In the genomic region with DNA sequence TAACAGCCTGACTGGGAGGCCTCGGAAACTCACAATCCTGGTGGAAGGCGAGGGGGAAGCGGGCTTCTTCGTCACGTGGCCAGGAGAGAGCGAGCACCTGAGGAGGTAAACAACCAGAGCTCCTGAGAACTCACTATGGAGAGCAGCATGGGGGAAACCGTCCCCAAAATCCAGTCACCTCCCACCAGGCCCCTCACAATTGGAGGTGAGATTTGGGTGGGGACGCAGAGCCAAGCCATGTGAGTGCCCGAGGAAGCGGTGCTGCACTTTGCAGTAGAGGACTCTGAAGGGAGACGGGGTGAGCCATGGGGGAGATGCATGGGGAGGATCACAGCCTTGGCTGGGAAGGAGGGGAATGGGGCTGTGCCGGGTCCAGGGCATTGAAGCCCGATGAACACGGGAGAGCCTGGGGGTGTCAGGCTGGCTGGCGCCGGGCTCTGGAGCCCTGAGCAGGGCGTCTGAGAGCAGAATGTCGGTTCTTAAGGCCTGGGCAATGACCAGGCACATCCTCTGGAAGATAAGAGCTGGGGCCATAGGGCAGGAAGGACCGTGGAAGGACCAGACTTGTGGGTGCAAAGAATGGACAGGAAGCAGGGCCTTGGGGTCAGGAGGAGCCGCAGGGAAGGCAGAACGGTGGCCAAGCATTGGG, we compare ENCODE assay signal across 1 cellular context.
TF ChIP-seq lines count a peak whose summit lies in the region.

No MANE protein-coding gene starts in this region.

TF ChIP-seq in K562, 482 proteins besides CTCF, POLR2A, EP300 and RAD21 (continued from another document and continues in another):
- TF ChIP-seq, protein P1, sequence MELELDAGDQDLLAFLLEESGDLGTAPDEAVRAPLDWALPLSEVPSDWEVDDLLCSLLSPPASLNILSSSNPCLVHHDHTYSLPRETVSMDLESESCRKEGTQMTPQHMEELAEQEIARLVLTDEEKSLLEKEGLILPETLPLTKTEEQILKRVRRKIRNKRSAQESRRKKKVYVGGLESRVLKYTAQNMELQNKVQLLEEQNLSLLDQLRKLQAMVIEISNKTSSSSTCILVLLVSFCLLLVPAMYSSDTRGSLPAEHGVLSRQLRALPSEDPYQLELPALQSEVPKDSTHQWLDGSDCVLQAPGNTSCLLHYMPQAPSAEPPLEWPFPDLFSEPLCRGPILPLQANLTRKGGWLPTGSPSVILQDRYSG (tag; conservative IDR thresholded peaks at IDR 0.05; ENCODE audit: low read depth), result 0 out of 2 replicates have a peak, but pooled peaks have one; percentile 24
- peak; percentile 65 to 71; a peak in 3 of 4 replicates for TF ChIP-seq FOXK2 (conservative IDR thresholded peaks at IDR 0.05 in 1 of 2, IDR thresholded peaks at IDR 0.05 in 1 of 2; ENCODE audit: low read depth in 2 of 2)
- TF ChIP-seq, protein P2, sequence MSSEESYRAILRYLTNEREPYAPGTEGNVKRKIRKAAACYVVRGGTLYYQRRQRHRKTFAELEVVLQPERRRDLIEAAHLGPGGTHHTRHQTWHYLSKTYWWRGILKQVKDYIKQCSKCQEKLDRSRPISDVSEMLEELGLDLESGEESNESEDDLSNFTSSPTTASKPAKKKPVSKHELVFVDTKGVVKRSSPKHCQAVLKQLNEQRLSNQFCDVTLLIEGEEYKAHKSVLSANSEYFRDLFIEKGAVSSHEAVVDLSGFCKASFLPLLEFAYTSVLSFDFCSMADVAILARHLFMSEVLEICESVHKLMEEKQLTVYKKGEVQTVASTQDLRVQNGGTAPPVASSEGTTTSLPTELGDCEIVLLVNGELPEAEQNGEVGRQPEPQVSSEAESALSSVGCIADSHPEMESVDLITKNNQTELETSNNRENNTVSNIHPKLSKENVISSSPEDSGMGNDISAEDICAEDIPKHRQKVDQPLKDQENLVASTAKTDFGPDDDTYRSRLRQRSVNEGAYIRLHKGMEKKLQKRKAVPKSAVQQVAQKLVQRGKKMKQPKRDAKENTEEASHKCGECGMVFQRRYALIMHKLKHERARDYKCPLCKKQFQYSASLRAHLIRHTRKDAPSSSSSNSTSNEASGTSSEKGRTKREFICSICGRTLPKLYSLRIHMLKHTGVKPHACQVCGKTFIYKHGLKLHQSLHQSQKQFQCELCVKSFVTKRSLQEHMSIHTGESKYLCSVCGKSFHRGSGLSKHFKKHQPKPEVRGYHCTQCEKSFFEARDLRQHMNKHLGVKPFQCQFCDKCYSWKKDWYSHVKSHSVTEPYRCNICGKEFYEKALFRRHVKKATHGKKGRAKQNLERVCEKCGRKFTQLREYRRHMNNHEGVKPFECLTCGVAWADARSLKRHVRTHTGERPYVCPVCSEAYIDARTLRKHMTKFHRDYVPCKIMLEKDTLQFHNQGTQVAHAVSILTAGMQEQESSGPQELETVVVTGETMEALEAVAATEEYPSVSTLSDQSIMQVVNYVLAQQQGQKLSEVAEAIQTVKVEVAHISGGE (CRISPR knock-in tag; IDR thresholded peaks at IDR 0.05), result peak in 1 of 3 experiments; percentile 34; a peak in 1 of 6 replicates
- 0 out of 2 replicates have a peak, but pooled peaks have one; percentile 14 for TF ChIP-seq ZBTB7A (IDR thresholded peaks at IDR 0.05; ENCODE audit: borderline replicate concordance, control insufficient read depth, low read depth, low read length)
- TF ChIP-seq ZNF445 (CRISPR knock-in tag; IDR thresholded peaks at IDR 0.05; ENCODE audit: low read depth), result no peak
- TF ChIP-seq SRSF3 (IDR thresholded peaks at IDR 0.05; ENCODE audit: insufficient read depth, low read length), result no peak
- peak; percentile 56; the same call in 1 of the 2 replicates for TF ChIP-seq MYC (IDR thresholded peaks at IDR 0.05; ENCODE audit: low read depth, low read length)
- no peak for TF ChIP-seq MYC (CRISPR knock-in tag; IDR thresholded peaks at IDR 0.05; ENCODE audit: borderline replicate concordance, low read depth)
- TF ChIP-seq, protein P3, sequence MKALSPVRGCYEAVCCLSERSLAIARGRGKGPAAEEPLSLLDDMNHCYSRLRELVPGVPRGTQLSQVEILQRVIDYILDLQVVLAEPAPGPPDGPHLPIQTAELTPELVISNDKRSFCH (CRISPR knock-in tag; IDR thresholded peaks at IDR 0.05), result no peak
- TF ChIP-seq, protein P3 (tag; IDR thresholded peaks at IDR 0.05), result 0 out of 2 replicates have a peak, but pooled peaks have one; percentile 16
- peak; percentile 58; the same call in 1 of the 2 replicates for TF ChIP-seq POLR2G (IDR thresholded peaks at IDR 0.05; ENCODE audit: low read depth, low read length)
- 0 out of 2 replicates have a peak, but pooled peaks have one; percentile 71 for TF ChIP-seq FOXK1 (CRISPR knock-in tag; IDR thresholded peaks at IDR 0.05; ENCODE audit: borderline replicate concordance)
- TF ChIP-seq, protein P4, sequence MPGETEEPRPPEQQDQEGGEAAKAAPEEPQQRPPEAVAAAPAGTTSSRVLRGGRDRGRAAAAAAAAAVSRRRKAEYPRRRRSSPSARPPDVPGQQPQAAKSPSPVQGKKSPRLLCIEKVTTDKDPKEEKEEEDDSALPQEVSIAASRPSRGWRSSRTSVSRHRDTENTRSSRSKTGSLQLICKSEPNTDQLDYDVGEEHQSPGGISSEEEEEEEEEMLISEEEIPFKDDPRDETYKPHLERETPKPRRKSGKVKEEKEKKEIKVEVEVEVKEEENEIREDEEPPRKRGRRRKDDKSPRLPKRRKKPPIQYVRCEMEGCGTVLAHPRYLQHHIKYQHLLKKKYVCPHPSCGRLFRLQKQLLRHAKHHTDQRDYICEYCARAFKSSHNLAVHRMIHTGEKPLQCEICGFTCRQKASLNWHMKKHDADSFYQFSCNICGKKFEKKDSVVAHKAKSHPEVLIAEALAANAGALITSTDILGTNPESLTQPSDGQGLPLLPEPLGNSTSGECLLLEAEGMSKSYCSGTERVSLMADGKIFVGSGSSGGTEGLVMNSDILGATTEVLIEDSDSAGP (CRISPR knock-in tag; IDR thresholded peaks at IDR 0.05), result no peak
- TF ChIP-seq EP400 (IDR thresholded peaks at IDR 0.05), result peak; percentile 59
- TF ChIP-seq SMARCA4 (IDR thresholded peaks at IDR 0.05), result peak; percentile 35; the same call in 1 of the 2 replicates
- TF ChIP-seq, protein P5, sequence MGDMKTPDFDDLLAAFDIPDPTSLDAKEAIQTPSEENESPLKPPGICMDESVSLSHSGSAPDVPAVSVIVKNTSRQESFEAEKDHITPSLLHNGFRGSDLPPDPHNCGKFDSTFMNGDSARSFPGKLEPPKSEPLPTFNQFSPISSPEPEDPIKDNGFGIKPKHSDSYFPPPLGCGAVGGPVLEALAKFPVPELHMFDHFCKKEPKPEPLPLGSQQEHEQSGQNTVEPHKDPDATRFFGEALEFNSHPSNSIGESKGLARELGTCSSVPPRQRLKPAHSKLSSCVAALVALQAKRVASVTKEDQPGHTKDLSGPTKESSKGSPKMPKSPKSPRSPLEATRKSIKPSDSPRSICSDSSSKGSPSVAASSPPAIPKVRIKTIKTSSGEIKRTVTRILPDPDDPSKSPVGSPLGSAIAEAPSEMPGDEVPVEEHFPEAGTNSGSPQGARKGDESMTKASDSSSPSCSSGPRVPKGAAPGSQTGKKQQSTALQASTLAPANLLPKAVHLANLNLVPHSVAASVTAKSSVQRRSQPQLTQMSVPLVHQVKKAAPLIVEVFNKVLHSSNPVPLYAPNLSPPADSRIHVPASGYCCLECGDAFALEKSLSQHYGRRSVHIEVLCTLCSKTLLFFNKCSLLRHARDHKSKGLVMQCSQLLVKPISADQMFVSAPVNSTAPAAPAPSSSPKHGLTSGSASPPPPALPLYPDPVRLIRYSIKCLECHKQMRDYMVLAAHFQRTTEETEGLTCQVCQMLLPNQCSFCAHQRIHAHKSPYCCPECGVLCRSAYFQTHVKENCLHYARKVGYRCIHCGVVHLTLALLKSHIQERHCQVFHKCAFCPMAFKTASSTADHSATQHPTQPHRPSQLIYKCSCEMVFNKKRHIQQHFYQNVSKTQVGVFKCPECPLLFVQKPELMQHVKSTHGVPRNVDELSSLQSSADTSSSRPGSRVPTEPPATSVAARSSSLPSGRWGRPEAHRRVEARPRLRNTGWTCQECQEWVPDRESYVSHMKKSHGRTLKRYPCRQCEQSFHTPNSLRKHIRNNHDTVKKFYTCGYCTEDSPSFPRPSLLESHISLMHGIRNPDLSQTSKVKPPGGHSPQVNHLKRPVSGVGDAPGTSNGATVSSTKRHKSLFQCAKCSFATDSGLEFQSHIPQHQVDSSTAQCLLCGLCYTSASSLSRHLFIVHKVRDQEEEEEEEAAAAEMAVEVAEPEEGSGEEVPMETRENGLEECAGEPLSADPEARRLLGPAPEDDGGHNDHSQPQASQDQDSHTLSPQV (IDR thresholded peaks at IDR 0.05), result peak; percentile 75
- TF ChIP-seq, protein P6, sequence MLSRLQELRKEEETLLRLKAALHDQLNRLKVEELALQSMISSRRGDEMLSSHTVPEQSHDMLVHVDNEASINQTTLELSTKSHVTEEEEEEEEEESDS (CRISPR knock-in tag; IDR thresholded peaks at IDR 0.05), result no peak
- peak; percentile 64; the same call in 1 of the 2 replicates for TF ChIP-seq RBFOX2 (IDR thresholded peaks at IDR 0.05; ENCODE audit: low read depth, low read length)
- peak; percentile 29 for TF ChIP-seq TBP (optimal IDR thresholded peaks at IDR 0.05; ENCODE audit: low read depth, low read length)
- TF ChIP-seq, protein P7, sequence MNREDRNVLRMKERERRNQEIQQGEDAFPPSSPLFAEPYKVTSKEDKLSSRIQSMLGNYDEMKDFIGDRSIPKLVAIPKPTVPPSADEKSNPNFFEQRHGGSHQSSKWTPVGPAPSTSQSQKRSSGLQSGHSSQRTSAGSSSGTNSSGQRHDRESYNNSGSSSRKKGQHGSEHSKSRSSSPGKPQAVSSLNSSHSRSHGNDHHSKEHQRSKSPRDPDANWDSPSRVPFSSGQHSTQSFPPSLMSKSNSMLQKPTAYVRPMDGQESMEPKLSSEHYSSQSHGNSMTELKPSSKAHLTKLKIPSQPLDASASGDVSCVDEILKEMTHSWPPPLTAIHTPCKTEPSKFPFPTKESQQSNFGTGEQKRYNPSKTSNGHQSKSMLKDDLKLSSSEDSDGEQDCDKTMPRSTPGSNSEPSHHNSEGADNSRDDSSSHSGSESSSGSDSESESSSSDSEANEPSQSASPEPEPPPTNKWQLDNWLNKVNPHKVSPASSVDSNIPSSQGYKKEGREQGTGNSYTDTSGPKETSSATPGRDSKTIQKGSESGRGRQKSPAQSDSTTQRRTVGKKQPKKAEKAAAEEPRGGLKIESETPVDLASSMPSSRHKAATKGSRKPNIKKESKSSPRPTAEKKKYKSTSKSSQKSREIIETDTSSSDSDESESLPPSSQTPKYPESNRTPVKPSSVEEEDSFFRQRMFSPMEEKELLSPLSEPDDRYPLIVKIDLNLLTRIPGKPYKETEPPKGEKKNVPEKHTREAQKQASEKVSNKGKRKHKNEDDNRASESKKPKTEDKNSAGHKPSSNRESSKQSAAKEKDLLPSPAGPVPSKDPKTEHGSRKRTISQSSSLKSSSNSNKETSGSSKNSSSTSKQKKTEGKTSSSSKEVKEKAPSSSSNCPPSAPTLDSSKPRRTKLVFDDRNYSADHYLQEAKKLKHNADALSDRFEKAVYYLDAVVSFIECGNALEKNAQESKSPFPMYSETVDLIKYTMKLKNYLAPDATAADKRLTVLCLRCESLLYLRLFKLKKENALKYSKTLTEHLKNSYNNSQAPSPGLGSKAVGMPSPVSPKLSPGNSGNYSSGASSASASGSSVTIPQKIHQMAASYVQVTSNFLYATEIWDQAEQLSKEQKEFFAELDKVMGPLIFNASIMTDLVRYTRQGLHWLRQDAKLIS (CRISPR knock-in tag; IDR thresholded peaks at IDR 0.05), result peak; percentile 72; the same call in 1 of the 2 replicates
- no peak for TF ChIP-seq CBX5 (IDR thresholded peaks at IDR 0.05; ENCODE audit: borderline replicate concordance, low read depth)
- TF ChIP-seq RBBP5 (IDR thresholded peaks at IDR 0.05; ENCODE audit: borderline replicate concordance, insufficient read depth, low read length, poor library complexity, severe bottlenecking), result peak; percentile 63
- no peak for TF ChIP-seq SREBF2 (CRISPR knock-in tag; IDR thresholded peaks at IDR 0.05)
- TF ChIP-seq NFRKB (IDR thresholded peaks at IDR 0.05; ENCODE audit: low read depth), result peak; percentile 34; the same call in 1 of the 2 replicates
- peak; percentile 20; the same call in 1 of the 2 replicates for TF ChIP-seq GATA2 (CRISPR knock-in tag; IDR thresholded peaks at IDR 0.05)
- TF ChIP-seq, protein P8, sequence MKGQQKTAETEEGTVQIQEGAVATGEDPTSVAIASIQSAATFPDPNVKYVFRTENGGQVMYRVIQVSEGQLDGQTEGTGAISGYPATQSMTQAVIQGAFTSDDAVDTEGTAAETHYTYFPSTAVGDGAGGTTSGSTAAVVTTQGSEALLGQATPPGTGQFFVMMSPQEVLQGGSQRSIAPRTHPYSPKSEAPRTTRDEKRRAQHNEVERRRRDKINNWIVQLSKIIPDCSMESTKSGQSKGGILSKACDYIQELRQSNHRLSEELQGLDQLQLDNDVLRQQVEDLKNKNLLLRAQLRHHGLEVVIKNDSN (CRISPR knock-in tag; IDR thresholded peaks at IDR 0.05), result peak; percentile 74
- TF ChIP-seq ZNF584 (CRISPR knock-in tag; IDR thresholded peaks at IDR 0.05; ENCODE audit: low read depth), result no peak
- TF ChIP-seq, protein P9, sequence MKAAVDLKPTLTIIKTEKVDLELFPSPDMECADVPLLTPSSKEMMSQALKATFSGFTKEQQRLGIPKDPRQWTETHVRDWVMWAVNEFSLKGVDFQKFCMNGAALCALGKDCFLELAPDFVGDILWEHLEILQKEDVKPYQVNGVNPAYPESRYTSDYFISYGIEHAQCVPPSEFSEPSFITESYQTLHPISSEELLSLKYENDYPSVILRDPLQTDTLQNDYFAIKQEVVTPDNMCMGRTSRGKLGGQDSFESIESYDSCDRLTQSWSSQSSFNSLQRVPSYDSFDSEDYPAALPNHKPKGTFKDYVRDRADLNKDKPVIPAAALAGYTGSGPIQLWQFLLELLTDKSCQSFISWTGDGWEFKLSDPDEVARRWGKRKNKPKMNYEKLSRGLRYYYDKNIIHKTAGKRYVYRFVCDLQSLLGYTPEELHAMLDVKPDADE (conservative IDR thresholded peaks at IDR 0.05; ENCODE audit: control insufficient read depth, low read depth, low read length), result peak; percentile 30; the same call in 1 of the 2 replicates
- TF ChIP-seq, protein P10, sequence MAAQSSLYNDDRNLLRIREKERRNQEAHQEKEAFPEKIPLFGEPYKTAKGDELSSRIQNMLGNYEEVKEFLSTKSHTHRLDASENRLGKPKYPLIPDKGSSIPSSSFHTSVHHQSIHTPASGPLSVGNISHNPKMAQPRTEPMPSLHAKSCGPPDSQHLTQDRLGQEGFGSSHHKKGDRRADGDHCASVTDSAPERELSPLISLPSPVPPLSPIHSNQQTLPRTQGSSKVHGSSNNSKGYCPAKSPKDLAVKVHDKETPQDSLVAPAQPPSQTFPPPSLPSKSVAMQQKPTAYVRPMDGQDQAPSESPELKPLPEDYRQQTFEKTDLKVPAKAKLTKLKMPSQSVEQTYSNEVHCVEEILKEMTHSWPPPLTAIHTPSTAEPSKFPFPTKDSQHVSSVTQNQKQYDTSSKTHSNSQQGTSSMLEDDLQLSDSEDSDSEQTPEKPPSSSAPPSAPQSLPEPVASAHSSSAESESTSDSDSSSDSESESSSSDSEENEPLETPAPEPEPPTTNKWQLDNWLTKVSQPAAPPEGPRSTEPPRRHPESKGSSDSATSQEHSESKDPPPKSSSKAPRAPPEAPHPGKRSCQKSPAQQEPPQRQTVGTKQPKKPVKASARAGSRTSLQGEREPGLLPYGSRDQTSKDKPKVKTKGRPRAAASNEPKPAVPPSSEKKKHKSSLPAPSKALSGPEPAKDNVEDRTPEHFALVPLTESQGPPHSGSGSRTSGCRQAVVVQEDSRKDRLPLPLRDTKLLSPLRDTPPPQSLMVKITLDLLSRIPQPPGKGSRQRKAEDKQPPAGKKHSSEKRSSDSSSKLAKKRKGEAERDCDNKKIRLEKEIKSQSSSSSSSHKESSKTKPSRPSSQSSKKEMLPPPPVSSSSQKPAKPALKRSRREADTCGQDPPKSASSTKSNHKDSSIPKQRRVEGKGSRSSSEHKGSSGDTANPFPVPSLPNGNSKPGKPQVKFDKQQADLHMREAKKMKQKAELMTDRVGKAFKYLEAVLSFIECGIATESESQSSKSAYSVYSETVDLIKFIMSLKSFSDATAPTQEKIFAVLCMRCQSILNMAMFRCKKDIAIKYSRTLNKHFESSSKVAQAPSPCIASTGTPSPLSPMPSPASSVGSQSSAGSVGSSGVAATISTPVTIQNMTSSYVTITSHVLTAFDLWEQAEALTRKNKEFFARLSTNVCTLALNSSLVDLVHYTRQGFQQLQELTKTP (IDR thresholded peaks at IDR 0.05; ENCODE audit: low read depth in 1 of 2, partially characterized antibody in 2 of 2), result peak in 1 of 2 experiments; percentile 31
